10 cellular contexts compared by ENCODE assay signal in genomic region chr3:188164248-188164687, GRCh38. TPM values are rescaled to one million over a fixed set of nuclear protein-coding genes. Genes with fewer than 3 reads are reported as not detected.
DNase-seq lines count a peak whose midpoint lies in the region; ATAC-seq, FAIRE-seq and TF ChIP-seq lines count a peak whose summit lies in the region.
"Had no signal": no experiment of that assay in that cellular context is flagged by ENCODE, and none has a peak within 500 bp of the region (broad histone marks: within the 10 kb centered on the region; RNA-seq: fewer than 3 reads in every experiment).

No MANE protein-coding gene starts in this region.

- ATAC-seq in GM21367 (IDR thresholded peaks at IDR 0.05; ENCODE audit: unreplicated experiment) = no peak

- H3K4me3 ChIP-seq in PC-9 = peak overlapping the region; percentile 16; the same call in 1 of the 2 replicates
- H3K4me3 ChIP-seq: skin epidermis had no signal

- peaks cover 12% of the 10 kb centered on the region for H3K4me1 Mint-ChIP-seq in nephron

- TF ChIP-seq CTCF in PC-9 (conservative IDR thresholded peaks at IDR 0.05) = no peak; the same call in 1 of the 2 replicates
- TF ChIP-seq CTCF in nephron (IDR thresholded peaks at IDR 0.05; ENCODE audit: unreplicated experiment in 3 of 3) = no peak

- no TSS peak for BruUV-seq in PC-9 (replicated peaks; lab: Mats Ljungman, UMichigan)

- no peaks in the 10 kb centered on the region for H3K27me3 Mint-ChIP-seq in nephron (ENCODE audit: low read depth)

- H2AFZ ChIP-seq in PC-9 = no peak overlapping the region

- no peaks in the 10 kb centered on the region for H3K9me2 ChIP-seq in PC-9 (ENCODE audit: insufficient read depth)

- intact Hi-C loops in PC-9 (cut with micrococcal nuclease; ENCODE audit: unreplicated experiment) = loop anchor here (1.0 to 10.0 kb wide), 11 partner anchors 33 to 787 kb away; partner anchors contain the start of gene BCL6

- H3K9me3 ChIP-seq in PC-9 (ENCODE audit: insufficient read depth, low read depth) = no peaks in the 10 kb centered on the region

- peaks cover 90% of the 10 kb centered on the region for H3K79me2 ChIP-seq in PC-9 (ENCODE audit: low read depth)

- POLR2A ChIA-PET in PC-9 (lab: Charles Lee; ENCODE audit: unreplicated experiment) = interaction anchor here (0.6 to 1.0 kb wide), 7 partner anchors 11 to 518 kb away, joined by 3 to 6 read pairs (median 4); no protein-coding TSS in a partner anchor

- H3F3A ChIP-seq in PC-9 (ENCODE audit: insufficient read depth, low read depth) = peaks cover 35% of the 10 kb centered on the region

- H3K27me3 ChIP-seq in PC-9 (ENCODE audit: insufficient read depth, low read depth) = no peaks in the 10 kb centered on the region

- peak; percentile 76 for DNase-seq in Caki2 (ENCODE audit: low read depth)
- peak; percentile 91 to 100 for DNase-seq in PC-9
- no peak for DNase-seq in NCI-H526 treated with DMSO at 0.1 percent for 48 hours (lab: John Stamatoyannopoulos, UW)
- DNase-seq in caudate nucleus (lab: John Stamatoyannopoulos, UW) = no peak
- DNase-seq in foreskin melanocyte = no peak
- DNase-seq: Right ventricle myocardium superior had no signal

- no peaks in the 10 kb centered on the region for H4K20me1 ChIP-seq in PC-9 (ENCODE audit: insufficient read depth)

- no peak overlapping the region for H3K4me3 Mint-ChIP-seq in nephron

- peak; percentile 57 for FAIRE-seq in colon (lab: Jason Lieb, UNC)

- no peaks in the 10 kb centered on the region for H3K9me3 Mint-ChIP-seq in nephron

- peaks cover 7% of the 10 kb centered on the region for H3K36me3 Mint-ChIP-seq in nephron (ENCODE audit: low read depth)

- peaks cover 65% of the 10 kb centered on the region for H3K4me1 ChIP-seq in PC-9 (replicated peaks; ENCODE audit: insufficient read depth)

- peak overlapping the region; percentile 91 for H3K27ac ChIP-seq in PC-9
- no peak overlapping the region for H3K27ac ChIP-seq in caudate nucleus (ENCODE audit: low read depth, low read length)
- H3K27ac ChIP-seq: skin epidermis had no signal

- in situ Hi-C loops in Caki2 (cut with HindIII; ENCODE audit: low pct_unique_long_range_greater_than_20kb, low sequenced_read_pairs) = no loop called here

- CTCF ChIA-PET in PC-9 (lab: Charles Lee) = interaction anchor here (0.6 to 1.1 kb wide), 5 partner anchors 9 to 421 kb away, joined by 3 to 9 read pairs (median 4); no protein-coding TSS in a partner anchor

- peak overlapping the region; percentile 66 for H3K4me2 ChIP-seq in PC-9

- peak overlapping the region in 2 of 3 experiments; percentile 41 to 74 for H3K27ac Mint-ChIP-seq in nephron

- H3K36me3 ChIP-seq in PC-9 (ENCODE audit: low read depth) = 0 out of 2 replicates have a peak, but pooled peaks cover 6% of the 10 kb centered on the region

RNA-seq across cellular contexts. Expression of gene LPP, which starts 10.3 kb away (rescaled TPM):
- total RNA-seq in Caki2 (2014; rRNA removed; shearing (Covaris generic); ENCODE audit: low replicate concordance) = 6.6 and 9.2 TPM in 2 replicates
- 113 and 148 TPM in 2 replicates for total RNA-seq in PC-9 (2021)

Comparison
In these comparisons a context has a peak if more than half of its experiments do, and no peak if none do; other contexts are left out.
1. DNase-seq: peak in Caki2 (single experiment) and PC-9 (2 of 2); none in NCI-H526 treated with DMSO at 0.1 percent for 48 hours (single experiment), caudate nucleus (0 of 61) and foreskin melanocyte (single experiment).
2. RNA of gene LPP, which starts 10.3 kb away (total RNA-seq): 113 to 148 TPM in PC-9; 6.6 to 9.2 TPM in Caki2; every median in the first group is over 10 times any median in the second.